Comparison of ENCODE assay signal across 9 cellular contexts in genomic region chr6:117919775-117920492, GRCh38. TPM values are rescaled to one million over a fixed set of nuclear protein-coding genes. Genes with fewer than 3 reads are reported as not detected.
DNase-seq lines count a peak whose midpoint lies in the region; TF ChIP-seq lines count a peak whose summit lies in the region.
"Had no signal": no experiment of that assay in that cellular context is flagged by ENCODE, and none has a peak within 500 bp of the region (broad histone marks: within the 10 kb centered on the region; RNA-seq: fewer than 3 reads in every experiment).

No MANE protein-coding gene starts in this region.

- TF ChIP-seq CTCF in adrenal gland (IDR thresholded peaks at IDR 0.05) (no peak), smooth muscle cell (IDR thresholded peaks at IDR 0.05; ENCODE audit: borderline replicate concordance, insufficient read depth, poor library complexity, severe bottlenecking) (no peak)

- no peaks in the 10 kb centered on the region for H3K36me3 Mint-ChIP-seq in activated T-cell treated with anti-CD3 and anti-CD28 coated beads, Interleukin-2, amount 50 U/mL, for 24 hours (ENCODE audit: low read depth)

- H3K9me3 Mint-ChIP-seq in activated T-cell treated with anti-CD3 and anti-CD28 coated beads, Interleukin-2, amount 50 U/mL, for 24 hours: no peaks in the 10 kb centered on the region

- H3K9me3 ChIP-seq in adrenal gland (replicated peaks in 1 of 3) (no peaks in the 10 kb centered on the region), smooth muscle cell (replicated peaks; ENCODE audit: low read depth) (no peaks in the 10 kb centered on the region)

- no peaks in the 10 kb centered on the region for H3K79me2 ChIP-seq in smooth muscle cell (ENCODE audit: low read depth)

- H3K27me3 ChIP-seq in adrenal gland: no peaks in the 10 kb centered on the region
- H3K27me3 ChIP-seq in smooth muscle cell (ENCODE audit: low read depth): peaks cover 6% of the 10 kb centered on the region

- H3K4me3 Mint-ChIP-seq in activated T-cell treated with anti-CD3 and anti-CD28 coated beads, Interleukin-2, amount 50 U/mL, for 24 hours: no peak overlapping the region

- H3K9ac ChIP-seq in smooth muscle cell (ENCODE audit: low read depth): no peak overlapping the region

- H2AFZ ChIP-seq in smooth muscle cell (ENCODE audit: low read depth): peak overlapping the region; percentile 88

- H3K4me1 Mint-ChIP-seq in activated T-cell treated with anti-CD3 and anti-CD28 coated beads, Interleukin-2, amount 50 U/mL, for 24 hours (ENCODE audit: low read depth): no peaks in the 10 kb centered on the region

- no peaks in the 10 kb centered on the region for H4K20me1 ChIP-seq in smooth muscle cell (ENCODE audit: low read depth)

- H3K4me3 ChIP-seq in adrenal gland: peak overlapping the region in 2 of 4 donors; percentile 13 to 37
- peak overlapping the region; percentile 58 for H3K4me3 ChIP-seq in smooth muscle cell

- no peaks in the 10 kb centered on the region for H3F3A ChIP-seq in smooth muscle cell (ENCODE audit: low read depth)

- H3K4me1 ChIP-seq in adrenal gland (replicated peaks in 1 of 2): peaks cover 0 to 8% of the 10 kb centered on the region in 2 donors
- peaks cover 13% of the 10 kb centered on the region for H3K4me1 ChIP-seq in smooth muscle cell (ENCODE audit: low read depth)

- H3K27me3 Mint-ChIP-seq in activated T-cell treated with anti-CD3 and anti-CD28 coated beads, Interleukin-2, amount 50 U/mL, for 24 hours: peaks cover 6% of the 10 kb centered on the region

- 3 to 4% (median 4%) methylated on average over 22 to 37 of the region's 37 CpGs for WGBS in adrenal gland, 4 donors
- WGBS in smooth muscle cell (ENCODE audit: low lambda C conversion rate): 1% methylated on average over 35 of the region's 37 CpGs

- no peak overlapping the region for H3K27ac Mint-ChIP-seq in activated T-cell treated with anti-CD3 and anti-CD28 coated beads, Interleukin-2, amount 50 U/mL, for 24 hours

- intact Hi-C loops in adrenal gland (cut with DNase I): no loop called here

- H3K27ac ChIP-seq in adrenal gland (peak overlapping the region in 1 of 5 donors; percentile 15), smooth muscle cell (ENCODE audit: low read depth) (no peak overlapping the region)

- peak overlapping the region; percentile 94 for H3K4me2 ChIP-seq in smooth muscle cell

- peak; percentile 16 for DNase-seq in HuH-7.5 (ENCODE audit: low spot score)
- peak in 5 of 7 donors; percentile 21 to 43 (median 23) for DNase-seq in adrenal gland
- peak; percentile 83 for DNase-seq in iPS-NIHi7 (ENCODE audit: extremely low spot score)
- peak; percentile 58 for DNase-seq in smooth muscle cell (lab: John Stamatoyannopoulos, UW; ENCODE audit: unreplicated experiment)
- no peak for DNase-seq in NCI-H187 treated with DMSO at 0.1 percent for 48 hours (lab: John Stamatoyannopoulos, UW)
- DNase-seq in T-helper 2 cell: no peak
- DNase-seq in activated T-cell treated with anti-CD3 and anti-CD28 coated beads, Interleukin-2, amount 50 U/mL, for 24 hours: no peak
- no peak for DNase-seq in effector CD8-positive, alpha-beta T cell (lab: John Stamatoyannopoulos, UW)

- no peak for TF ChIP-seq POLR2A in adrenal gland (IDR thresholded peaks at IDR 0.05)

- no peaks in the 10 kb centered on the region for H3K36me3 ChIP-seq in adrenal gland (replicated peaks in 1 of 2)
- no peaks in the 10 kb centered on the region for H3K36me3 ChIP-seq in smooth muscle cell (ENCODE audit: low read depth)

RNA-seq across cellular contexts. Expression of gene SLC35F1, which starts 12.9 kb away (rescaled TPM):
- total RNA-seq in adrenal gland: 1 to 10 TPM in 6 of 8 donors, under 1 TPM in 2; 0.50 to 3.3 (median 1.7) TPM
- 1 to 10 TPM in 2 of 3 donors, under 1 TPM in 1; 0.32 to 4.0 (median 1.5) TPM for polyA plus RNA-seq in adrenal gland
- total RNA-seq in smooth muscle cell: 0.09 and 0.31 TPM in 2 replicates
- 0.05 TPM in 1 of 2 replicates, not detected in the other for polyA plus RNA-seq in smooth muscle cell
- total RNA-seq: fibroblast of villous mesenchyme had no signal

Comparison
In these comparisons a context has a peak if more than half of its experiments do, and no peak if none do; other contexts are left out.
1. DNase-seq: peak in HuH-7.5 (single experiment), adrenal gland (5 of 7), iPS-NIHi7 (single experiment) and smooth muscle cell (single experiment); none in NCI-H187 treated with DMSO at 0.1 percent for 48 hours (single experiment), T-helper 2 cell (0 of 5), activated T-cell treated with anti-CD3 and anti-CD28 coated beads, Interleukin-2, amount 50 U/mL, for 24 hours (single experiment) and effector CD8-positive, alpha-beta T cell (single experiment).